ENCODE assay signal across 9 cellular contexts in genomic region chr16:71287903-71288302, GRCh38. TPM values are rescaled to one million over a fixed set of nuclear protein-coding genes. Genes with fewer than 3 reads are reported as not detected.
DNase-seq lines count a peak whose midpoint lies in the region; ATAC-seq, FAIRE-seq and TF ChIP-seq lines count a peak whose summit lies in the region.
"Had no signal": no experiment of that assay in that cellular context is flagged by ENCODE, and none has a peak within 500 bp of the region (broad histone marks: within the 10 kb centered on the region; RNA-seq: fewer than 3 reads in every experiment).

No MANE protein-coding gene starts in this region.

- H3K36me3 ChIP-seq in HUES48 (ENCODE audit: control insufficient read depth, insufficient read depth, low read length): peaks cover 38% of the 10 kb centered on the region
- peaks cover 11% of the 10 kb centered on the region for H3K36me3 ChIP-seq in breast epithelium
- peaks cover 44% of the 10 kb centered on the region for H3K36me3 ChIP-seq in mesodermal cell (ENCODE audit: control insufficient read depth, insufficient read depth, low read length)

- no peak for FAIRE-seq in urothelium cell line (lab: Jason Lieb, UNC)

- peaks cover 12% of the 10 kb centered on the region for H3K4me1 ChIP-seq in HUES48 (ENCODE audit: control insufficient read depth, insufficient read depth, low read length)
- H3K4me1 ChIP-seq in breast epithelium: peaks cover 0 to 6% of the 10 kb centered on the region in 2 donors
- peaks cover 5% of the 10 kb centered on the region for H3K4me1 ChIP-seq in mesodermal cell (ENCODE audit: control insufficient read depth, insufficient read depth, low read length, poor library complexity, severe bottlenecking)
- H3K4me1 ChIP-seq: HAP-1 had no signal

- ATAC-seq in GM21737 (IDR thresholded peaks at IDR 0.05; ENCODE audit: unreplicated experiment): no peak

- TF ChIP-seq POLR2A in breast epithelium (IDR thresholded peaks at IDR 0.05): no peak

- no peak for TF ChIP-seq CTCF in AG04449 (IDR thresholded peaks at IDR 0.05; ENCODE audit: insufficient read depth, low read length, missing control alignments)
- TF ChIP-seq CTCF in breast epithelium (IDR thresholded peaks at IDR 0.05): no peak

- POLR2A ChIA-PET in AG04449 (lab: Yijun Ruan, JAX): no interaction called here

- H3K4me3 ChIP-seq in AG04449 (ENCODE audit: low read depth, low read length): peak overlapping the region; percentile 80
- H3K4me3 ChIP-seq in HUES48 (ENCODE audit: low read depth, low read length): peak overlapping the region; percentile 85
- peak overlapping the region in 2 of 3 donors; percentile 81 to 82 for H3K4me3 ChIP-seq in breast epithelium
- H3K4me3 ChIP-seq in mesodermal cell (ENCODE audit: extremely low read depth, insufficient read depth, low read length, poor library complexity, severe bottlenecking): peak overlapping the region; percentile 77

- WGBS in mesodermal cell (ENCODE audit: insufficient coverage in 2 of 2), 2 experiments: 79 to 94% methylated on average over 3 of the region's 3 CpGs

- H3K9ac ChIP-seq in HUES48 (ENCODE audit: low read depth, low read length): no peak overlapping the region

- no peak for DNase-seq in AG04449 (ENCODE audit: low read depth, low spot score)
- DNase-seq in breast epithelium (ENCODE audit: low spot score in 2 of 2): no peak
- DNase-seq in OCI-M1 (lab: John Stamatoyannopoulos, UW): no peak
- no peak for DNase-seq in GM03348 (ENCODE audit: low spot score)
- DNase-seq in urothelium cell line (ENCODE audit: low spot score): no peak

- H3K9me3 ChIP-seq in HUES48 (ENCODE audit: control insufficient read depth, insufficient read depth, low read length): no peaks in the 10 kb centered on the region
- no peaks in the 10 kb centered on the region for H3K9me3 ChIP-seq in breast epithelium
- no peaks in the 10 kb centered on the region for H3K9me3 ChIP-seq in mesodermal cell (ENCODE audit: control insufficient read depth, low read length)
- H3K9me3 ChIP-seq: HAP-1 had no signal

- H3K27me3 ChIP-seq in HUES48 (ENCODE audit: control insufficient read depth, insufficient read depth, low read length) (no peaks in the 10 kb centered on the region), breast epithelium (no peaks in the 10 kb centered on the region)

- H3K27ac ChIP-seq in HUES48 (ENCODE audit: low read depth, low read length): no peak overlapping the region
- H3K27ac ChIP-seq in breast epithelium: peak overlapping the region in 1 of 2 donors; percentile 94
- H3K27ac ChIP-seq in mesodermal cell (ENCODE audit: low read depth, low read length, severe bottlenecking): peak overlapping the region; percentile 94

- intact Hi-C loops in breast epithelium (cut with DNase I; ENCODE audit: low total_unique reads): no loop called here

- CTCF ChIA-PET in AG04449 (lab: Yijun Ruan, JAX): interaction anchor here (1.5 to 2.2 kb wide), 3 partner anchors 12 to 24 kb away, joined by 4 to 6 read pairs (median 6); no protein-coding TSS in a partner anchor

RNA-seq across cellular contexts. Expression of gene CMTR2, which starts 1.3 kb away (rescaled TPM):
- 10 to 100 TPM; 18.1 to 39.7 (median 29.5) TPM for total RNA-seq in breast epithelium
- polyA plus RNA-seq in mesodermal cell (2013, experiment 1 of 2): 15.6 TPM
- 20.1 TPM for polyA plus RNA-seq in mesodermal cell (2013, experiment 2 of 2)

RNA-seq across cellular contexts. Expression of gene HYDIN, which starts 57.4 kb away (rescaled TPM):
- 1 to 10 TPM in 2 of 3 donors, under 1 TPM in 1; 0.96 to 9.4 (median 4.9) TPM for total RNA-seq in breast epithelium
- 1.1 TPM for polyA plus RNA-seq in mesodermal cell (2013, experiment 1 of 2)
- 0.71 TPM for polyA plus RNA-seq in mesodermal cell (2013, experiment 2 of 2)
